Comparison of ENCODE assay signal across 13 cellular contexts in the genomic region with DNA sequence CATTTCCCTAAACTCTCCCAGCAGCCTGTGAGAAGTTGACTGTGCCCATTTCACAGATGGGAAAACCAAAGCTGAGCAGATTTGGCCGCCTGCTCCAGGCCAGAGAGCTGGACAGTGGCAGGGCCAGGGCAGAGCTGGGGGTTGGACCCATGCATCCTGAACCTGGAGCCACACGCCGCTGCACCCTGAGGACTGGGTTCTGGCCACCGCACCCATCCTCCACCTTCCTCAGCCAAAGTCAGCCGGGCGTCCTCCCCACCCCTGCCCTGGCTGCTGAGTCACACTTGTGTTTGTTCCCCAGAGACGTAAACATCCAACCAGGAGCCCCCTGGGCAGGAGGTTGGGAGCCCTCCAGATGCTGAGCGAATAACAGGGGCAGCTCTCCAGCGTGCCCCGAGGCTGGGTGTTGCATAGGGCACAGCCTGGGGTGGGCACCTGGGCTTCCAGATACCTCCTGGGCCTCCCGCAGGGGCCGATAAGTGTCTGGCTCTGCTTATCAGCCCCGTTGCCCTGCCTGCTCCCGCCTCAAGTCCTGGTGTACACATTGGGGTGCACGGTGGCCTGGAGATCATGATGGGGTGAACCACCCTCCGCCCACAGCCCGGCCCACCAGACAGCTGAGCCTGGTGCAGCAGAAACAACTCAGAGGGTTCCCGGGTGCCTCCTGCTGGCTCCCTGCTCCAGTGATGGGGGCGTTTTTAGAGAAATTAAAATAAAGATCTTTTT. TPM values are rescaled to one million over a fixed set of nuclear protein-coding genes. Genes with fewer than 3 reads are reported as not detected.
DNase-seq lines count a peak whose midpoint lies in the region; ATAC-seq and TF ChIP-seq lines count a peak whose summit lies in the region.
"Had no signal": no experiment of that assay in that cellular context is flagged by ENCODE, and none has a peak within 500 bp of the region (broad histone marks: within the 10 kb centered on the region; RNA-seq: fewer than 3 reads in every experiment).

No MANE protein-coding gene starts in this region.

- H3K4me3 ChIP-seq in cardiac muscle cell (no peak overlapping the region), heart right ventricle (no peak overlapping the region), RWPE2 (ENCODE audit: severe bottlenecking) (no peak overlapping the region), fibroblast of pulmonary artery (replicated peaks; ENCODE audit: low read depth, low read length) (no peak overlapping the region)
- H3K4me3 ChIP-seq: coronary artery had no signal

- DNase-seq in cardiac muscle cell (ENCODE audit: low read depth in 1 of 2, low spot score in 1 of 2) (peak in 1 of 2 donors; percentile 30), heart right ventricle (no peak), RWPE2 (ENCODE audit: low spot score) (no peak), fibroblast of pulmonary artery (ENCODE audit: low read depth) (peak; percentile 18), NCI-H1092 (lab: John Stamatoyannopoulos, UW) (no peak), SW480 (ENCODE audit: low spot score) (no peak), occipital lobe (lab: John Stamatoyannopoulos, UW) (no peak)
- DNase-seq in activated naive CD4-positive, alpha-beta T cell treated with Interleukin-2 at 50 U/mL for 16 hours: no peak
- DNase-seq: activated CD4-positive, alpha-beta memory T cell treated with anti-CD3 and anti-CD28 coated beads for 36 hours; amniotic stem cell; hypothalamus; T-helper 9 cell had no signal

- no peaks in the 10 kb centered on the region for H3K36me3 ChIP-seq in cardiac muscle cell
- H3K36me3 ChIP-seq in heart right ventricle: peaks cover 0 to 3% (median 0%) of the 10 kb centered on the region in 9 donors
- no peaks in the 10 kb centered on the region for H3K36me3 ChIP-seq in RWPE2 (ENCODE audit: low read depth)

- no peak for ATAC-seq in heart right ventricle
- ATAC-seq in RWPE2 (ENCODE audit: low read depth): peak; percentile 4; the same call in 1 of the 3 replicates

- H3K9me3 ChIP-seq in cardiac muscle cell (ENCODE audit: low read depth): no peaks in the 10 kb centered on the region
- H3K9me3 ChIP-seq in heart right ventricle: no peaks in the 10 kb centered on the region
- H3K9me3 ChIP-seq in RWPE2 (ENCODE audit: severe bottlenecking): no peaks in the 10 kb centered on the region

- H3K27ac ChIP-seq in cardiac muscle cell (peak overlapping the region; percentile 32), heart right ventricle (no peak overlapping the region), RWPE2 (ENCODE audit: poor library complexity, severe bottlenecking) (no peak overlapping the region)
- H3K27ac ChIP-seq: coronary artery had no signal

- H3K27me3 ChIP-seq in cardiac muscle cell: no peaks in the 10 kb centered on the region
- H3K27me3 ChIP-seq in heart right ventricle: no peaks in the 10 kb centered on the region
- peaks cover 10% of the 10 kb centered on the region for H3K27me3 ChIP-seq in RWPE2 (ENCODE audit: insufficient read depth, poor library complexity, severe bottlenecking)

- 71 to 77% methylated on average over 19 of the region's 19 CpGs for WGBS in heart right ventricle, 2 donors

- intact Hi-C loops in heart right ventricle (cut with DNase I): no loop called here

- no peak for TF ChIP-seq CTCF in cardiac muscle cell (IDR thresholded peaks at IDR 0.05; ENCODE audit: low read depth, low read length)
- TF ChIP-seq CTCF in heart right ventricle (IDR thresholded peaks at IDR 0.05): no peak
- no peak for TF ChIP-seq CTCF in RWPE2 (IDR thresholded peaks at IDR 0.05; ENCODE audit: poor library complexity, severe bottlenecking)
- TF ChIP-seq CTCF in fibroblast of pulmonary artery (IDR thresholded peaks at IDR 0.05; ENCODE audit: low read length, missing control alignments): no peak

- peaks cover 52% of the 10 kb centered on the region for H3K4me1 ChIP-seq in cardiac muscle cell (ENCODE audit: low read depth)
- H3K4me1 ChIP-seq in heart right ventricle: peaks cover 0 to 7% (median 4%) of the 10 kb centered on the region in 9 donors
- H3K4me1 ChIP-seq in RWPE2 (ENCODE audit: insufficient read depth, poor library complexity, severe bottlenecking): no peaks in the 10 kb centered on the region

RNA-seq across cellular contexts. Expression of a gene that starts 23.8 kb away (rescaled TPM):
- total RNA-seq in cardiac muscle cell: 420 and 625 TPM in 2 replicates
- 404 and 626 TPM in 2 replicates for polyA plus RNA-seq in cardiac muscle cell
- 100 to 1,000 TPM in 1 of 10 donors, 10 to 100 TPM in 9; 35.5 to 119 (median 50.2) TPM for total RNA-seq in heart right ventricle
- polyA plus RNA-seq in heart right ventricle: 100 to 1,000 TPM in 1 of 2 donors, 10 to 100 TPM in 1; 47.6 to 104 TPM
- 11.2 TPM for total RNA-seq in occipital lobe
